1 cellular context compared by ENCODE assay signal in genomic region chr2:60463249-60463648, GRCh38.
TF ChIP-seq lines count a peak whose summit lies in the region.

No MANE protein-coding gene starts in this region.

TF ChIP-seq in HepG2, 621 proteins besides CTCF, POLR2A, EP300 and RAD21 (continued from another document):
- TF ChIP-seq ZNF446 (CRISPR knock-in tag; IDR thresholded peaks at IDR 0.05) (no peak), MIXL1 (CRISPR knock-in tag; IDR thresholded peaks at IDR 0.05) (no peak), MIER3 (CRISPR knock-in tag; IDR thresholded peaks at IDR 0.05; ENCODE audit: borderline replicate concordance) (no peak)
